Comparison of ENCODE assay signal across 1 cellular context in genomic region chr6:149900620-149901443, GRCh38.
TF ChIP-seq lines count a peak whose summit lies in the region.

No MANE protein-coding gene starts in this region.

TF ChIP-seq in SK-N-SH, 30 proteins besides CTCF, POLR2A, EP300 and RAD21:
- TF ChIP-seq USF2 (IDR thresholded peaks at IDR 0.05; ENCODE audit: borderline replicate concordance, low read depth, low read length) (no peak), CHD2 (IDR thresholded peaks at IDR 0.05; ENCODE audit: low read length, partially characterized antibody) (no peak), GATA2 (CRISPR knock-in tag; IDR thresholded peaks at IDR 0.05) (no peak), FOSL2 (IDR thresholded peaks at IDR 0.05; ENCODE audit: borderline replicate concordance, low read depth) (no peak), SIN3A (IDR thresholded peaks at IDR 0.05; ENCODE audit: borderline replicate concordance, low read depth, low read length) (no peak), FOXJ3 (CRISPR knock-in tag; IDR thresholded peaks at IDR 0.05) (no peak), TCF12 (IDR thresholded peaks at IDR 0.05) (no peak), RCOR1 (IDR thresholded peaks at IDR 0.05; ENCODE audit: low read length) (no peak), USF1 (IDR thresholded peaks at IDR 0.05; ENCODE audit: borderline replicate concordance, low read depth) (no peak), IRF3 (IDR thresholded peaks at IDR 0.05; ENCODE audit: low read depth, low read length) (no peak), TAF1 (IDR thresholded peaks at IDR 0.05; ENCODE audit: borderline replicate concordance, low read depth, low read length) (no peak), MEF2A (IDR thresholded peaks at IDR 0.05; ENCODE audit: borderline replicate concordance, low read depth) (no peak), REST (IDR thresholded peaks at IDR 0.05; ENCODE audit: low read depth, low read length) (no peak), ZBTB33 (IDR thresholded peaks at IDR 0.05; ENCODE audit: borderline replicate concordance, low read depth) (no peak), MXI1 (IDR thresholded peaks at IDR 0.05; ENCODE audit: low read depth, low read length) (no peak), RFX5 (IDR thresholded peaks at IDR 0.05; ENCODE audit: low read length) (no peak), NRF1 (IDR thresholded peaks at IDR 0.05; ENCODE audit: low read depth, low read length) (no peak), SMC3 (IDR thresholded peaks at IDR 0.05; ENCODE audit: low read depth, low read length) (no peak), FOXM1 (IDR thresholded peaks at IDR 0.05; ENCODE audit: low read depth) (no peak)
TF ChIP-seq in SK-N-SH: peak in this region for 0.
